In the genomic region with DNA sequence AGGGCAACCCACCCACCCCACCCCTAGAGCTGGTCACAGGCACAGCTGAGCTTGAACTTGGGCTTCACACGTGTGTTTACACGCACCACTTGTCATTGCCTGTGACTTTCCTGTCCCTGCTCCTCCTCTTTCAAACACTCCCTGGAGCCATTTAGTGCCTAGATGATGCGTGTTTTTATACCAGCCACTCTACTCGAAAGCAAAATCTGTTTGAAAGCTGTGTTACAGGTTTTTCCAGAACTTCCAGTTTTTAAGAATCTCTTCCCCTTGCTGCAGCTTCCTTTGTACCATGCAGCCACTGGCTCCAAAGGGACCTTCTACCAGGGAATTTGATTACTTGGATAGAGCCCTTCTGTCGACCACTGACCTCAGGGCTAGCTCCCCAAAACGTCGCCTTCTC, we compare ENCODE assay signal across 1 cellular context.
TF ChIP-seq lines count a peak whose summit lies in the region.

No MANE protein-coding gene starts in this region.

TF ChIP-seq in WTC11, 78 proteins besides CTCF, POLR2A, EP300 and RAD21:
- TF ChIP-seq, protein P1, sequence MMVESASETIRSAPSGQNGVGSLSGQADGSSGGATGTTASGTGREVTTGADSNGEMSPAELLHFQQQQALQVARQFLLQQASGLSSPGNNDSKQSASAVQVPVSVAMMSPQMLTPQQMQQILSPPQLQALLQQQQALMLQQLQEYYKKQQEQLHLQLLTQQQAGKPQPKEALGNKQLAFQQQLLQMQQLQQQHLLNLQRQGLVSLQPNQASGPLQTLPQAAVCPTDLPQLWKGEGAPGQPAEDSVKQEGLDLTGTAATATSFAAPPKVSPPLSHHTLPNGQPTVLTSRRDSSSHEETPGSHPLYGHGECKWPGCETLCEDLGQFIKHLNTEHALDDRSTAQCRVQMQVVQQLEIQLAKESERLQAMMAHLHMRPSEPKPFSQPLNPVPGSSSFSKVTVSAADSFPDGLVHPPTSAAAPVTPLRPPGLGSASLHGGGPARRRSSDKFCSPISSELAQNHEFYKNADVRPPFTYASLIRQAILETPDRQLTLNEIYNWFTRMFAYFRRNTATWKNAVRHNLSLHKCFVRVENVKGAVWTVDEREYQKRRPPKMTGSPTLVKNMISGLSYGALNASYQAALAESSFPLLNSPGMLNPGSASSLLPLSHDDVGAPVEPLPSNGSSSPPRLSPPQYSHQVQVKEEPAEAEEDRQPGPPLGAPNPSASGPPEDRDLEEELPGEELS (CRISPR knock-in tag; IDR thresholded peaks at IDR 0.05): no peak
- TF ChIP-seq, protein P2, sequence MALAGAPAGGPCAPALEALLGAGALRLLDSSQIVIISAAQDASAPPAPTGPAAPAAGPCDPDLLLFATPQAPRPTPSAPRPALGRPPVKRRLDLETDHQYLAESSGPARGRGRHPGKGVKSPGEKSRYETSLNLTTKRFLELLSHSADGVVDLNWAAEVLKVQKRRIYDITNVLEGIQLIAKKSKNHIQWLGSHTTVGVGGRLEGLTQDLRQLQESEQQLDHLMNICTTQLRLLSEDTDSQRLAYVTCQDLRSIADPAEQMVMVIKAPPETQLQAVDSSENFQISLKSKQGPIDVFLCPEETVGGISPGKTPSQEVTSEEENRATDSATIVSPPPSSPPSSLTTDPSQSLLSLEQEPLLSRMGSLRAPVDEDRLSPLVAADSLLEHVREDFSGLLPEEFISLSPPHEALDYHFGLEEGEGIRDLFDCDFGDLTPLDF (CRISPR knock-in tag; IDR thresholded peaks at IDR 0.05): no peak
- TF ChIP-seq ZNF121 (CRISPR knock-in tag; IDR thresholded peaks at IDR 0.05) (no peak), MXD4 (CRISPR knock-in tag; IDR thresholded peaks at IDR 0.05; ENCODE audit: borderline replicate concordance) (no peak), TCF7 (CRISPR knock-in tag; IDR thresholded peaks at IDR 0.05; ENCODE audit: low read depth) (no peak), FOXJ3 (CRISPR knock-in tag; IDR thresholded peaks at IDR 0.05; ENCODE audit: borderline replicate concordance) (no peak), ZNF219 (CRISPR knock-in tag; IDR thresholded peaks at IDR 0.05; ENCODE audit: borderline replicate concordance) (no peak), PRRX2 (CRISPR knock-in tag; IDR thresholded peaks at IDR 0.05) (no peak), RELA (CRISPR knock-in tag; IDR thresholded peaks at IDR 0.05; ENCODE audit: borderline replicate concordance) (no peak), CBFB (CRISPR knock-in tag; IDR thresholded peaks at IDR 0.05; ENCODE audit: low read depth) (no peak), ZNF416 (CRISPR knock-in tag; IDR thresholded peaks at IDR 0.05) (no peak), ZNF138 (CRISPR knock-in tag; conservative IDR thresholded peaks at IDR 0.05) (no peak)
- TF ChIP-seq, protein P3, sequence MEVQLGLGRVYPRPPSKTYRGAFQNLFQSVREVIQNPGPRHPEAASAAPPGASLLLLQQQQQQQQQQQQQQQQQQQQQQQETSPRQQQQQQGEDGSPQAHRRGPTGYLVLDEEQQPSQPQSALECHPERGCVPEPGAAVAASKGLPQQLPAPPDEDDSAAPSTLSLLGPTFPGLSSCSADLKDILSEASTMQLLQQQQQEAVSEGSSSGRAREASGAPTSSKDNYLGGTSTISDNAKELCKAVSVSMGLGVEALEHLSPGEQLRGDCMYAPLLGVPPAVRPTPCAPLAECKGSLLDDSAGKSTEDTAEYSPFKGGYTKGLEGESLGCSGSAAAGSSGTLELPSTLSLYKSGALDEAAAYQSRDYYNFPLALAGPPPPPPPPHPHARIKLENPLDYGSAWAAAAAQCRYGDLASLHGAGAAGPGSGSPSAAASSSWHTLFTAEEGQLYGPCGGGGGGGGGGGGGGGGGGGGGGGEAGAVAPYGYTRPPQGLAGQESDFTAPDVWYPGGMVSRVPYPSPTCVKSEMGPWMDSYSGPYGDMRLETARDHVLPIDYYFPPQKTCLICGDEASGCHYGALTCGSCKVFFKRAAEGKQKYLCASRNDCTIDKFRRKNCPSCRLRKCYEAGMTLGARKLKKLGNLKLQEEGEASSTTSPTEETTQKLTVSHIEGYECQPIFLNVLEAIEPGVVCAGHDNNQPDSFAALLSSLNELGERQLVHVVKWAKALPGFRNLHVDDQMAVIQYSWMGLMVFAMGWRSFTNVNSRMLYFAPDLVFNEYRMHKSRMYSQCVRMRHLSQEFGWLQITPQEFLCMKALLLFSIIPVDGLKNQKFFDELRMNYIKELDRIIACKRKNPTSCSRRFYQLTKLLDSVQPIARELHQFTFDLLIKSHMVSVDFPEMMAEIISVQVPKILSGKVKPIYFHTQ (CRISPR knock-in tag; IDR thresholded peaks at IDR 0.05): no peak
- TF ChIP-seq, protein P4, sequence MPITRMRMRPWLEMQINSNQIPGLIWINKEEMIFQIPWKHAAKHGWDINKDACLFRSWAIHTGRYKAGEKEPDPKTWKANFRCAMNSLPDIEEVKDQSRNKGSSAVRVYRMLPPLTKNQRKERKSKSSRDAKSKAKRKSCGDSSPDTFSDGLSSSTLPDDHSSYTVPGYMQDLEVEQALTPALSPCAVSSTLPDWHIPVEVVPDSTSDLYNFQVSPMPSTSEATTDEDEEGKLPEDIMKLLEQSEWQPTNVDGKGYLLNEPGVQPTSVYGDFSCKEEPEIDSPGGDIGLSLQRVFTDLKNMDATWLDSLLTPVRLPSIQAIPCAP (CRISPR knock-in tag; IDR thresholded peaks at IDR 0.05): no peak
- TF ChIP-seq, protein P5, sequence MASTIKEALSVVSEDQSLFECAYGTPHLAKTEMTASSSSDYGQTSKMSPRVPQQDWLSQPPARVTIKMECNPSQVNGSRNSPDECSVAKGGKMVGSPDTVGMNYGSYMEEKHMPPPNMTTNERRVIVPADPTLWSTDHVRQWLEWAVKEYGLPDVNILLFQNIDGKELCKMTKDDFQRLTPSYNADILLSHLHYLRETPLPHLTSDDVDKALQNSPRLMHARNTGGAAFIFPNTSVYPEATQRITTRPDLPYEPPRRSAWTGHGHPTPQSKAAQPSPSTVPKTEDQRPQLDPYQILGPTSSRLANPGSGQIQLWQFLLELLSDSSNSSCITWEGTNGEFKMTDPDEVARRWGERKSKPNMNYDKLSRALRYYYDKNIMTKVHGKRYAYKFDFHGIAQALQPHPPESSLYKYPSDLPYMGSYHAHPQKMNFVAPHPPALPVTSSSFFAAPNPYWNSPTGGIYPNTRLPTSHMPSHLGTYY (CRISPR knock-in tag; IDR thresholded peaks at IDR 0.05): no peak
- TF ChIP-seq, protein P6, sequence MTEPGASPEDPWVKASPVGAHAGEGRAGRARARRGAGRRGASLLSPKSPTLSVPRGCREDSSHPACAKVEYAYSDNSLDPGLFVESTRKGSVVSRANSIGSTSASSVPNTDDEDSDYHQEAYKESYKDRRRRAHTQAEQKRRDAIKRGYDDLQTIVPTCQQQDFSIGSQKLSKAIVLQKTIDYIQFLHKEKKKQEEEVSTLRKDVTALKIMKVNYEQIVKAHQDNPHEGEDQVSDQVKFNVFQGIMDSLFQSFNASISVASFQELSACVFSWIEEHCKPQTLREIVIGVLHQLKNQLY (CRISPR knock-in tag; IDR thresholded peaks at IDR 0.05): no peak
